In the genomic region with DNA sequence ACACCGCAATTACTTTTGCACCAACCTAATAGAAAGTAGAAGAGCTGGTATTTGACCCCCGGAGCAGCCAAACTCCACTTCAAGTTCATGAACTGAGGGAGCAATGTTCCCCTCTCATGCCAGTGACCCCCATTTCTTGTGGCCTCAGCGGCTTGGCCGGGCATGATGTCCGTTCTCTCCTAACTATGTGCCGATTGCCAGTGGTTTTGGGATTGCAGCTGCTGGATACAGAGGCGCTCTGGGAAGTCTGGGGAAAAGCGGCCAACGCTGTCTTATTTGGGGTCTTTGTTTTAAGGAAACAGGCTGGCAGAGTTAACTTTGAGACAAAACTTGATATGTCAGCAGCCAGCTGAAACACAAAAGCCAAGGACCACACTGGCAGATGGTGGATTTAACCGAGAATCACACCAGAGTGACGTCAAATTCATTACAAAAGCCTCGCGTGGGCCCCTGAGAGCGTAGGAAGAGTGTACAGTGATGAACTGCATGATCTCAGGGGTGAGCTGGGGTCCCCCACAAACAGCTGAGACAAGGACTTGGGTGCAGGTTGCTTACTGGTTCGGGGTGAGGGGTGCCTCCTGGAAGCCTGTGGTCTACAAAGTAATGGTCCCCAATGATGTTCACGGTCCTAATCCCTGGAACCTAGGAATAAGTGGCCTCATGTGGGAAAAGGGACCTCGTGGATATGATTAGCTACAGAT, we compare ENCODE assay signal across 24 cellular contexts.
DNase-seq lines count a peak whose midpoint lies in the region; ATAC-seq, FAIRE-seq and TF ChIP-seq lines count a peak whose summit lies in the region.
"Had no signal": no experiment of that assay in that cellular context is flagged by ENCODE, and none has a peak within 500 bp of the region (broad histone marks: within the 10 kb centered on the region; RNA-seq: fewer than 3 reads in every experiment).

No MANE protein-coding gene starts in this region.

- no peaks in the 10 kb centered on the region for H3K27me3 ChIP-seq in upper lobe of right lung
- H3K27me3 ChIP-seq: BLaER1 treated with 17β-estradiol and CSF1 and Interleukin-3, amounts not matched to agents 10 nM and 100 nM had no signal

- H3K27me3 Mint-ChIP-seq in activated naive CD8-positive, alpha-beta T cell treated with anti-CD3 and anti-CD28 coated beads, Interleukin-2, amount 10 ng/mL, durations not matched to agents 7 days and 5 days, result peaks cover 14% of the 10 kb centered on the region
- peaks cover 16% of the 10 kb centered on the region for H3K27me3 Mint-ChIP-seq in activated naive CD8-positive, alpha-beta T cell treated with anti-CD3 and anti-CD28 coated beads, Interleukin-2, amount 50 U/mL, for 24 hours
- peaks cover 16 to 22% of the 10 kb centered on the region in 2 donors for H3K27me3 Mint-ChIP-seq in natural killer cell treated with Interleukin-12 subunit alpha and Interleukin-12 subunit beta and Interleukin-15 and Interleukin-18, amount 100 ng/mL, for 72 hours

- H3K9me3 ChIP-seq in kidney (ENCODE audit: control insufficient read depth in 1 of 2, low read length in 2 of 2), result no peaks in the 10 kb centered on the region
- no peaks in the 10 kb centered on the region for H3K9me3 ChIP-seq in upper lobe of right lung
- H3K9me3 ChIP-seq: A549; BLaER1 treated with 17β-estradiol and CSF1 and Interleukin-3, amounts not matched to agents 10 nM and 100 nM had no signal

- H3K36me3 Mint-ChIP-seq in activated naive CD8-positive, alpha-beta T cell treated with anti-CD3 and anti-CD28 coated beads, Interleukin-2, amount 10 ng/mL, durations not matched to agents 7 days and 5 days, result no peaks in the 10 kb centered on the region
- no peaks in the 10 kb centered on the region for H3K36me3 Mint-ChIP-seq in activated naive CD8-positive, alpha-beta T cell treated with anti-CD3 and anti-CD28 coated beads, Interleukin-2, amount 50 U/mL, for 24 hours (ENCODE audit: low read depth)
- no peaks in the 10 kb centered on the region for H3K36me3 Mint-ChIP-seq in natural killer cell treated with Interleukin-12 subunit alpha and Interleukin-12 subunit beta and Interleukin-15 and Interleukin-18, amount 100 ng/mL, for 72 hours

- H3K4me3 Mint-ChIP-seq in activated naive CD8-positive, alpha-beta T cell treated with anti-CD3 and anti-CD28 coated beads, Interleukin-2, amount 10 ng/mL, durations not matched to agents 7 days and 5 days, result no peak overlapping the region
- no peak overlapping the region for H3K4me3 Mint-ChIP-seq in activated naive CD8-positive, alpha-beta T cell treated with anti-CD3 and anti-CD28 coated beads, Interleukin-2, amount 50 U/mL, for 24 hours
- no peak overlapping the region for H3K4me3 Mint-ChIP-seq in natural killer cell treated with Interleukin-12 subunit alpha and Interleukin-12 subunit beta and Interleukin-15 and Interleukin-18, amount 100 ng/mL, for 72 hours
- H3K4me3 Mint-ChIP-seq: CD4-positive, alpha-beta T cell had no signal

- no peak for ATAC-seq in activated naive CD8-positive, alpha-beta T cell treated with anti-CD3 and anti-CD28 coated beads, Interleukin-2, amount 10 ng/mL, durations not matched to agents 7 days and 5 days (ENCODE audit: low read depth)
- no peak for ATAC-seq in activated naive CD8-positive, alpha-beta T cell treated with anti-CD3 and anti-CD28 coated beads, Interleukin-2, amount 50 U/mL, for 24 hours
- ATAC-seq in natural killer cell treated with Interleukin-12 subunit alpha and Interleukin-12 subunit beta and Interleukin-15 and Interleukin-18, amount 100 ng/mL, for 72 hours, result no peak
- no peak for ATAC-seq in upper lobe of right lung
- ATAC-seq in HG02852 (IDR thresholded peaks at IDR 0.05; ENCODE audit: unreplicated experiment), result no peak
- ATAC-seq: A549 had no signal

- no peak overlapping the region for H3K4me3 ChIP-seq in kidney (ENCODE audit: low read length in 2 of 2)
- no peak overlapping the region for H3K4me3 ChIP-seq in upper lobe of right lung
- H3K4me3 ChIP-seq: A549; BLaER1 treated with 17β-estradiol and CSF1 and Interleukin-3, amounts not matched to agents 10 nM and 100 nM; PC-9 had no signal

- intact Hi-C loops in kidney (cut with DNase I) (no loop called here), upper lobe of right lung (cut with DNase I) (no loop called here)

- no peaks in the 10 kb centered on the region for H3K4me1 ChIP-seq in kidney (ENCODE audit: control insufficient read depth in 1 of 2, insufficient read depth in 1 of 2, low read depth in 1 of 2, low read length in 2 of 2)
- peaks cover 3% of the 10 kb centered on the region for H3K4me1 ChIP-seq in upper lobe of right lung
- H3K4me1 ChIP-seq: A549; BLaER1 treated with 17β-estradiol and CSF1 and Interleukin-3, amounts not matched to agents 10 nM and 100 nM had no signal

- POLR2A ChIA-PET in activated naive CD8-positive, alpha-beta T cell treated with anti-CD3 and anti-CD28 coated beads, Interleukin-2, amount 10 ng/mL, durations not matched to agents 7 days and 5 days (lab: Charles Lee), result interaction anchor here (0.6 kb wide), 1 partner anchor 1595 kb away, joined by 3 read pairs; no protein-coding TSS in a partner anchor

- no peak overlapping the region for H3K9ac ChIP-seq in kidney (ENCODE audit: low read length in 2 of 2)
- H3K9ac ChIP-seq: BLaER1 treated with 17β-estradiol and CSF1 and Interleukin-3, amounts not matched to agents 10 nM and 100 nM had no signal

- no peaks in the 10 kb centered on the region for H3K4me1 Mint-ChIP-seq in activated naive CD8-positive, alpha-beta T cell treated with anti-CD3 and anti-CD28 coated beads, Interleukin-2, amount 10 ng/mL, durations not matched to agents 7 days and 5 days
- no peaks in the 10 kb centered on the region for H3K4me1 Mint-ChIP-seq in activated naive CD8-positive, alpha-beta T cell treated with anti-CD3 and anti-CD28 coated beads, Interleukin-2, amount 50 U/mL, for 24 hours
- H3K4me1 Mint-ChIP-seq in natural killer cell treated with Interleukin-12 subunit alpha and Interleukin-12 subunit beta and Interleukin-15 and Interleukin-18, amount 100 ng/mL, for 72 hours (ENCODE audit: low read depth in 2 of 2), result no peaks in the 10 kb centered on the region

- peak; percentile 5 for DNase-seq in activated naive CD8-positive, alpha-beta T cell treated with anti-CD3 and anti-CD28 coated beads, Interleukin-2, amount 10 ng/mL, durations not matched to agents 7 days and 5 days
- no peak for DNase-seq in activated naive CD8-positive, alpha-beta T cell treated with anti-CD3 and anti-CD28 coated beads, Interleukin-2, amount 50 U/mL, for 24 hours
- DNase-seq in kidney (peak; percentile 36), upper lobe of right lung (peak; percentile 25), pons (ENCODE audit: low spot score) (no peak), NCI-H2107 treated with DMSO at 0.1 percent for 48 hours (lab: John Stamatoyannopoulos, UW; ENCODE audit: unreplicated experiment) (no peak)
- DNase-seq in natural killer cell treated with Interleukin-12 subunit alpha and Interleukin-12 subunit beta and Interleukin-15 and Interleukin-18, amount 100 ng/mL, for 72 hours (ENCODE audit: low spot score), result peak; percentile 44
- DNase-seq: AML-193; Kasumi-1; MV-4-11; NCI-H1105; NCI-H1436 treated with DMSO at 0.1 percent for 48 hours; NCI-H187 treated with DMSO at 0.1 percent for 48 hours; NCI-H524; NCI-H774; NK-92 treated with Interleukin-12 subunit alpha and Interleukin-12 subunit beta, amount 100 ng/mL, for 24 hours; PC-9; RPMI8226; SHP77 had no signal

- H3K27ac ChIP-seq in kidney (ENCODE audit: low read depth in 2 of 2, low read length in 2 of 2) (no peak overlapping the region), upper lobe of right lung (no peak overlapping the region)
- H3K27ac ChIP-seq: A549; BLaER1 treated with 17β-estradiol and CSF1 and Interleukin-3, amounts not matched to agents 10 nM and 100 nM; PC-9 had no signal

- no peak for FAIRE-seq in kidney (lab: Jason Lieb, UNC)
- FAIRE-seq: A549, D721Med had no signal

- TF ChIP-seq CTCF in kidney (IDR thresholded peaks at IDR 0.05; ENCODE audit: borderline replicate concordance, extremely low read depth, insufficient read depth) (no peak), upper lobe of right lung (IDR thresholded peaks at IDR 0.05) (no peak)

- H3K9me3 Mint-ChIP-seq in activated naive CD8-positive, alpha-beta T cell treated with anti-CD3 and anti-CD28 coated beads, Interleukin-2, amount 10 ng/mL, durations not matched to agents 7 days and 5 days, result no peaks in the 10 kb centered on the region
- H3K9me3 Mint-ChIP-seq in activated naive CD8-positive, alpha-beta T cell treated with anti-CD3 and anti-CD28 coated beads, Interleukin-2, amount 50 U/mL, for 24 hours, result no peaks in the 10 kb centered on the region
- no peaks in the 10 kb centered on the region for H3K9me3 Mint-ChIP-seq in natural killer cell treated with Interleukin-12 subunit alpha and Interleukin-12 subunit beta and Interleukin-15 and Interleukin-18, amount 100 ng/mL, for 72 hours
- H3K9me3 Mint-ChIP-seq: CD4-positive, alpha-beta T cell had no signal

- H3K27ac Mint-ChIP-seq in activated naive CD8-positive, alpha-beta T cell treated with anti-CD3 and anti-CD28 coated beads, Interleukin-2, amount 10 ng/mL, durations not matched to agents 7 days and 5 days, result no peak overlapping the region
- H3K27ac Mint-ChIP-seq in activated naive CD8-positive, alpha-beta T cell treated with anti-CD3 and anti-CD28 coated beads, Interleukin-2, amount 50 U/mL, for 24 hours, result no peak overlapping the region
- no peak overlapping the region for H3K27ac Mint-ChIP-seq in natural killer cell treated with Interleukin-12 subunit alpha and Interleukin-12 subunit beta and Interleukin-15 and Interleukin-18, amount 100 ng/mL, for 72 hours
- H3K27ac Mint-ChIP-seq: CD4-positive, alpha-beta T cell had no signal

- H3K36me3 ChIP-seq in kidney (ENCODE audit: control insufficient read depth in 1 of 2, insufficient read depth in 2 of 2, low read length in 2 of 2), result no peaks in the 10 kb centered on the region
- H3K36me3 ChIP-seq in upper lobe of right lung, result no peaks in the 10 kb centered on the region
- H3K36me3 ChIP-seq: BLaER1 treated with 17β-estradiol and CSF1 and Interleukin-3, amounts not matched to agents 10 nM and 100 nM had no signal

Comparison
In these comparisons a context has a peak if more than half of its experiments do, and no peak if none do; other contexts are left out.
1. DNase-seq: peak in activated naive CD8-positive, alpha-beta T cell treated with anti-CD3 and anti-CD28 coated beads, Interleukin-2, amount 10 ng/mL, durations not matched to agents 7 days and 5 days (single experiment), kidney (single experiment), natural killer cell treated with Interleukin-12 subunit alpha and Interleukin-12 subunit beta and Interleukin-15 and Interleukin-18, amount 100 ng/mL, for 72 hours (single experiment) and upper lobe of right lung (single experiment); none in activated naive CD8-positive, alpha-beta T cell treated with anti-CD3 and anti-CD28 coated beads, Interleukin-2, amount 50 U/mL, for 24 hours (single experiment), pons (single experiment) and NCI-H2107 treated with DMSO at 0.1 percent for 48 hours (single experiment).